In genomic region chr2:81976998-81977397, GRCh38 we compare ENCODE assay signal across 13 cellular contexts.
DNase-seq lines count a peak whose midpoint lies in the region; ATAC-seq and TF ChIP-seq lines count a peak whose summit lies in the region.
"Had no signal": no experiment of that assay in that cellular context is flagged by ENCODE, and none has a peak within 500 bp of the region (broad histone marks: within the 10 kb centered on the region; RNA-seq: fewer than 3 reads in every experiment).

No MANE protein-coding gene starts in this region.

- peaks cover 13% of the 10 kb centered on the region for H3K4me1 ChIP-seq in HAP-1
- H3K4me1 ChIP-seq: A549, BE2C had no signal

- H3K27me3 Mint-ChIP-seq in activated T-cell treated with anti-CD3 and anti-CD28 coated beads, Interleukin-2, amount 50 U/mL, for 4 hours (ENCODE audit: low read depth), result no peaks in the 10 kb centered on the region
- H3K27me3 Mint-ChIP-seq: CD4-positive, alpha-beta memory T cell; IgD-negative memory B cell had no signal

- no peaks in the 10 kb centered on the region for H3K4me1 Mint-ChIP-seq in activated T-cell treated with anti-CD3 and anti-CD28 coated beads, Interleukin-2, amount 50 U/mL, for 4 hours (ENCODE audit: low read depth)
- H3K4me1 Mint-ChIP-seq: CD4-positive, alpha-beta memory T cell; IgD-negative memory B cell had no signal

- no peaks in the 10 kb centered on the region for H3K27me3 ChIP-seq in HAP-1 (ENCODE audit: low read depth)
- H3K27me3 ChIP-seq: BE2C had no signal

- no peak for ATAC-seq in activated T-cell treated with anti-CD3 and anti-CD28 coated beads, Interleukin-2, amount 50 U/mL, for 4 hours
- ATAC-seq in GM21529 (IDR thresholded peaks at IDR 0.05; ENCODE audit: unreplicated experiment), result no peak
- ATAC-seq: A549 had no signal

- DNase-seq in HAP-1 (ENCODE audit: low spot score in 2 of 2) (peak; percentile 66 to 77), LHCN-M2 (ENCODE audit: low read depth) (peak; percentile 1), astrocyte of the cerebellum (ENCODE audit: low read depth) (peak; percentile 1), retinal pigment epithelial cell (ENCODE audit: low read depth) (peak; percentile 62)
- no peak for DNase-seq in activated effector memory CD4-positive, alpha-beta T cell treated with Interleukin-2 at 50 U/mL for 16 hours
- DNase-seq in activated T-cell treated with anti-CD3 and anti-CD28 coated beads, Interleukin-2, amount 50 U/mL, for 4 hours, result no peak
- DNase-seq: BE2C; CD4-positive, alpha-beta memory T cell; DND-41; GDM1 had no signal

- H3K9me3 Mint-ChIP-seq in activated T-cell treated with anti-CD3 and anti-CD28 coated beads, Interleukin-2, amount 50 U/mL, for 4 hours, result peaks cover 5% of the 10 kb centered on the region

- in situ Hi-C loops in HAP-1 (cut with MboI; ENCODE audit: low sequenced_read_pairs) (no loop called here), astrocyte of the cerebellum (cut with HindIII; ENCODE audit: low sequenced_read_pairs) (no loop called here)

- no peaks in the 10 kb centered on the region for H3K36me3 ChIP-seq in HAP-1 (replicated peaks)
- H3K36me3 ChIP-seq: BE2C had no signal

- TF ChIP-seq CTCF in astrocyte of the cerebellum (IDR thresholded peaks at IDR 0.05; ENCODE audit: low read depth, low read length, missing control alignments), result no peak
- no peak for TF ChIP-seq CTCF in retinal pigment epithelial cell (conservative IDR thresholded peaks at IDR 0.05; ENCODE audit: low read depth, low read length)

- H3K4me3 ChIP-seq in HAP-1, result no peak overlapping the region
- no peak overlapping the region for H3K4me3 ChIP-seq in astrocyte of the cerebellum (ENCODE audit: low read depth, low read length)
- H3K4me3 ChIP-seq in retinal pigment epithelial cell (ENCODE audit: low read length), result no peak overlapping the region
- H3K4me3 ChIP-seq: A549 had no signal

- H3K4me3 Mint-ChIP-seq in activated T-cell treated with anti-CD3 and anti-CD28 coated beads, Interleukin-2, amount 50 U/mL, for 4 hours, result no peak overlapping the region
- H3K4me3 Mint-ChIP-seq: CD4-positive, alpha-beta memory T cell; IgD-negative memory B cell had no signal

- H3K9me3 ChIP-seq in HAP-1, result no peaks in the 10 kb centered on the region
- H3K9me3 ChIP-seq: BE2C had no signal

- no peaks in the 10 kb centered on the region for H3K36me3 Mint-ChIP-seq in activated T-cell treated with anti-CD3 and anti-CD28 coated beads, Interleukin-2, amount 50 U/mL, for 4 hours (ENCODE audit: insufficient read depth)
- H3K36me3 Mint-ChIP-seq: CD4-positive, alpha-beta memory T cell; IgD-negative memory B cell had no signal

Comparison
In these comparisons a context has a peak if more than half of its experiments do, and no peak if none do; other contexts are left out.
1. DNase-seq: peak in HAP-1 (2 of 2), LHCN-M2 (single experiment), astrocyte of the cerebellum (single experiment) and retinal pigment epithelial cell (single experiment); none in activated effector memory CD4-positive, alpha-beta T cell treated with Interleukin-2 at 50 U/mL for 16 hours (single experiment) and activated T-cell treated with anti-CD3 and anti-CD28 coated beads, Interleukin-2, amount 50 U/mL, for 4 hours (single experiment).